ENCODE assay signal across 8 cellular contexts in genomic region chr13:110138009-110138699, GRCh38.
DNase-seq lines count a peak whose midpoint lies in the region; ATAC-seq and TF ChIP-seq lines count a peak whose summit lies in the region.

No MANE protein-coding gene starts in this region.

- peak overlapping the region; percentile 19 for H3K4me3 ChIP-seq in CD4-positive, CD25-positive, alpha-beta regulatory T cell (ENCODE audit: low read depth, low read length)
- peak overlapping the region; percentile 68 for H3K4me3 ChIP-seq in suprapubic skin

- no peaks in the 10 kb centered on the region for H3K36me3 Mint-ChIP-seq in CD4-positive, CD25-positive, alpha-beta regulatory T cell

- no peaks in the 10 kb centered on the region for H3K36me3 ChIP-seq in CD4-positive, CD25-positive, alpha-beta regulatory T cell (ENCODE audit: control insufficient read depth, insufficient read depth, low read length)
- H3K36me3 ChIP-seq in suprapubic skin: no peaks in the 10 kb centered on the region

- no peak overlapping the region for H3K27ac ChIP-seq in CD4-positive, CD25-positive, alpha-beta regulatory T cell (ENCODE audit: insufficient read depth, low read length, poor library complexity, severe bottlenecking)
- no peak overlapping the region for H3K27ac ChIP-seq in suprapubic skin

- ATAC-seq in CD4-positive, CD25-positive, alpha-beta regulatory T cell (ENCODE audit: low read depth in 2 of 2): peak; percentile 56 to 57
- ATAC-seq in GM19468 (IDR thresholded peaks at IDR 0.05; ENCODE audit: extremely low read depth, unreplicated experiment) (peak; percentile 26), HG03575 (IDR thresholded peaks at IDR 0.05; ENCODE audit: extremely low read depth, insufficient number of reproducible peaks, low FRiP score, unreplicated experiment) (peak; percentile 34)

- 0% methylated on average over 36 of the region's 60 CpGs for WGBS in suprapubic skin

- DNase-seq in CD4-positive, CD25-positive, alpha-beta regulatory T cell: peak in 1 of 3 donors; percentile 67
- DNase-seq in RPMI7951 (ENCODE audit: low read depth) (peak; percentile 76), activated gamma-delta T cell (lab: John Stamatoyannopoulos, UW) (peak; percentile 10), foreskin melanocyte (peak; percentile 62), non-pigmented ciliary epithelial cell (ENCODE audit: low read depth) (peak; percentile 48), suprapubic skin (ENCODE audit: low spot score in 2 of 2) (no peak)

- H3K4me1 ChIP-seq in CD4-positive, CD25-positive, alpha-beta regulatory T cell (ENCODE audit: control insufficient read depth, insufficient read depth, low read length, poor library complexity, severe bottlenecking): peaks cover 9% of the 10 kb centered on the region
- peaks cover 16% of the 10 kb centered on the region for H3K4me1 ChIP-seq in suprapubic skin

- H3K9me3 ChIP-seq in CD4-positive, CD25-positive, alpha-beta regulatory T cell (ENCODE audit: control insufficient read depth in 2 of 2, low read length in 2 of 2): no peaks in the 10 kb centered on the region
- no peaks in the 10 kb centered on the region for H3K9me3 ChIP-seq in suprapubic skin

- no peak for TF ChIP-seq CTCF in suprapubic skin (IDR thresholded peaks at IDR 0.05)

- no peak overlapping the region for H3K27ac Mint-ChIP-seq in CD4-positive, CD25-positive, alpha-beta regulatory T cell

- peak overlapping the region; percentile 19 to 78 (median 62) for H3K4me3 Mint-ChIP-seq in CD4-positive, CD25-positive, alpha-beta regulatory T cell

- TF ChIP-seq POLR2A in suprapubic skin (IDR thresholded peaks at IDR 0.05): no peak

- H3K4me1 Mint-ChIP-seq in CD4-positive, CD25-positive, alpha-beta regulatory T cell: peaks cover 5 to 11% (median 6%) of the 10 kb centered on the region in 4 donors

- peaks cover 18% of the 10 kb centered on the region for H3K27me3 Mint-ChIP-seq in CD4-positive, CD25-positive, alpha-beta regulatory T cell

- H3K27me3 ChIP-seq in CD4-positive, CD25-positive, alpha-beta regulatory T cell (ENCODE audit: control insufficient read depth, insufficient read depth, low read length): no peaks in the 10 kb centered on the region
- peaks cover 4% of the 10 kb centered on the region for H3K27me3 ChIP-seq in suprapubic skin

- H3K9me3 Mint-ChIP-seq in CD4-positive, CD25-positive, alpha-beta regulatory T cell: peaks cover 0 to 12% (median 0%) of the 10 kb centered on the region in 7 donors

- peak; percentile 12 for TF ChIP-seq EP300 in suprapubic skin (IDR thresholded peaks at IDR 0.05)

Comparison
In these comparisons a context has a peak if more than half of its experiments do, and no peak if none do; other contexts are left out.
1. DNase-seq: peak in RPMI7951 (single experiment), activated gamma-delta T cell (single experiment), foreskin melanocyte (single experiment) and non-pigmented ciliary epithelial cell (single experiment); none in suprapubic skin (0 of 2).
2. Peak in every context shown above with its lines, with median percentiles within 50 percentile points of each other: ATAC-seq.